Comparison of ENCODE assay signal across 8 cellular contexts in the genomic region with DNA sequence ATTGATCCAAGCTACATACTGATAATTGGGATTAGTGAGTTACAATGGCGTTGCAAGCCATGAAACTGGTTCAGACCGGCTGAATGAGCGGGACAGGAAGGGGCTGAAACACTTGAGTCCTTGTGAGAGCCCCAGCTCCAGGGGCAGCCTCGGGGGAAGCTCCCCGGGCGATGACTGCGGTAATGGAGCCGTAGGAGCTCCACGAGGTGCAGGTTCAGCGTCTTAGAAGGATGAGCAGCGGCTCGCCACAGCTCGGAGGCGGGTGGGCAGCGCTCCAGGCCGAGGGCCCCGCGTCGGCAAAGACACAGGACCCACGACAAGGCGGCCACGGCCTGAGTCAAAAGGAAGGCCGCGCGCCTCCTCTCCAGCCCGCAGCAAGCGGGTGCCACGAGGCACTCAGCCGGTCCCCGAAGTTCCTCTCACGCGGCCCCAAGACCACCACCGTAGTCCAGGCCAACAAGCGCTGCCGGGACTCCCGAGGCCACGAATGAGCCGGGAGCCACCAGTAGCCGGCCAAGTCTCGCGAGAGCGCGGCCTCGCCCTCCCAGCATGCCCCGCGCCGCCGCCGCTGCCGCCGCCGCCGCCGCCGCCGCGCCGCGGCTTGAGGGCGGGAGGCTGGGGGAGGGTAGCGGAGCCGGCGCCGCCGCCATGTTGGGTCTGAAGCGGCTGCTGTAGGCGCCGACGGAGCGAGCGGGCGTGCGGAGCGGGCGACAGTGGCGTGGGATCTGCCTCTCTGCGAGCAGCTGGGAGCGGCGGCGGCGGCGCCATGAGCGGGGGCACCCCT. TPM values are rescaled to one million over a fixed set of nuclear protein-coding genes. Genes with fewer than 3 reads are reported as not detected.
DNase-seq lines count a peak whose midpoint lies in the region; ATAC-seq and TF ChIP-seq lines count a peak whose summit lies in the region.

LSM14A (plus strand) TSS at position 628 of the 784 bp plus-strand sequence; CDS start at position 767, 139 bp downstream.

- H3F3A ChIP-seq in DOHH2 (ENCODE audit: control insufficient read depth, insufficient read depth): peaks cover 9% of the 10 kb centered on the region
- H3F3A ChIP-seq in GM23248 (ENCODE audit: insufficient read depth): peaks cover 30% of the 10 kb centered on the region
- H3F3A ChIP-seq in neural cell (ENCODE audit: insufficient read depth, low read length, poor library complexity, severe bottlenecking): no peaks in the 10 kb centered on the region

- peak within 1 kb of the TSS; percentile 93 for H3K27ac ChIP-seq in DOHH2 (ENCODE audit: low read depth, low read length)
- H3K27ac ChIP-seq in GM23248: peak within 1 kb of the TSS; percentile 99
- H3K27ac ChIP-seq in neural cell (ENCODE audit: low read length): peak within 1 kb of the TSS; percentile 99

- H3K4me3 Mint-ChIP-seq in stimulated activated naive CD8-positive, alpha-beta T cell treated with anti-CD3 and anti-CD28 coated beads, Interleukin-15, amount 100 ng/mL, for 72 hours: peak within 1 kb of the TSS; percentile 91 to 93

- 0 to 1% methylated on average over 42 to 70 of the region's 83 CpGs for WGBS in GM23248 (ENCODE audit: low coverage in 1 of 2, low lambda C conversion rate in 2 of 2, missing lambda C conversion rate in 2 of 2), 2 experiments

- peaks cover 45% of the 10 kb centered on the region for H3K36me3 ChIP-seq in DOHH2 (ENCODE audit: control insufficient read depth, low read length)
- peaks cover 6% of the 10 kb centered on the region; the same call in 1 of the 2 replicates for H3K36me3 ChIP-seq in GM23248 (ENCODE audit: low read depth)
- H3K36me3 ChIP-seq in neural cell (ENCODE audit: insufficient read depth, low read length): no peaks in the 10 kb centered on the region

- H3K9ac ChIP-seq in GM23248: peak within 1 kb of the TSS; percentile 98
- H3K9ac ChIP-seq in neural cell (ENCODE audit: low read length): peak within 1 kb of the TSS; percentile 99

- TF ChIP-seq CTCF in DOHH2 (IDR thresholded peaks at IDR 0.05; ENCODE audit: low read depth, low read length, poor library complexity, severe bottlenecking) (no peak), neural cell (IDR thresholded peaks at IDR 0.05; ENCODE audit: poor library complexity, severe bottlenecking) (no peak)

- H3K27ac Mint-ChIP-seq in stimulated activated naive CD8-positive, alpha-beta T cell treated with anti-CD3 and anti-CD28 coated beads, Interleukin-15, amount 100 ng/mL, for 72 hours: peak within 1 kb of the TSS; percentile 98 to 100

- H3K4me1 ChIP-seq in DOHH2 (ENCODE audit: control insufficient read depth, low read length): peaks cover 53% of the 10 kb centered on the region
- peaks cover 41% of the 10 kb centered on the region for H3K4me1 ChIP-seq in GM23248 (ENCODE audit: insufficient read depth)

- peak; percentile 81 for ATAC-seq in stimulated activated naive CD8-positive, alpha-beta T cell treated with anti-CD3 and anti-CD28 coated beads, Interleukin-15, amount 100 ng/mL, for 72 hours

- peak; percentile 11 for TF ChIP-seq RAD21 in neural cell (conservative IDR thresholded peaks at IDR 0.05)

- H3K27me3 ChIP-seq in DOHH2 (ENCODE audit: control insufficient read depth, low read length): no peaks in the 10 kb centered on the region
- no peaks in the 10 kb centered on the region for H3K27me3 ChIP-seq in GM23248 (replicated peaks; ENCODE audit: insufficient read depth)
- no peaks in the 10 kb centered on the region for H3K27me3 ChIP-seq in neural cell (ENCODE audit: insufficient read depth, low read depth, low read length)

- H3K4me2 ChIP-seq in DOHH2 (ENCODE audit: low read length) (peak within 1 kb of the TSS; percentile 96), GM23248 (ENCODE audit: unreplicated experiment) (peak within 1 kb of the TSS; percentile 99), neural cell (ENCODE audit: low read length) (peak within 1 kb of the TSS; percentile 91)

- H3K9me3 ChIP-seq in DOHH2 (ENCODE audit: control insufficient read depth, insufficient read depth, low read length): no peaks in the 10 kb centered on the region
- no peaks in the 10 kb centered on the region for H3K9me3 ChIP-seq in GM23248 (ENCODE audit: low read depth)
- H3K9me3 ChIP-seq in neural cell (ENCODE audit: low read length): no peaks in the 10 kb centered on the region

- H2AFZ ChIP-seq in GM23248 (peak within 1 kb of the TSS; percentile 88), neural cell (ENCODE audit: low read depth, low read length) (peak within 1 kb of the TSS; percentile 96)

- in situ Hi-C loops in GM23248 (cut with MboI): no loop called here

- H4K20me1 ChIP-seq in DOHH2 (ENCODE audit: control insufficient read depth, insufficient read depth, low read depth, low read length): peaks cover 20% of the 10 kb centered on the region
- H4K20me1 ChIP-seq in GM23248 (ENCODE audit: insufficient read depth): peaks cover 17% of the 10 kb centered on the region
- peaks cover 5% of the 10 kb centered on the region for H4K20me1 ChIP-seq in neural cell (ENCODE audit: insufficient read depth)

- peak within 1 kb of the TSS; percentile 77 for H3K4me3 ChIP-seq in DOHH2 (ENCODE audit: low read length)
- peak within 1 kb of the TSS; percentile 88 for H3K4me3 ChIP-seq in GM23248
- peak within 1 kb of the TSS; percentile 83 for H3K4me3 ChIP-seq in neural cell (ENCODE audit: low read length)

- TF ChIP-seq EP300 in neural cell (conservative IDR thresholded peaks at IDR 0.05; ENCODE audit: poor library complexity, severe bottlenecking): peak; percentile 47

- H3K4me1 Mint-ChIP-seq in stimulated activated naive CD8-positive, alpha-beta T cell treated with anti-CD3 and anti-CD28 coated beads, Interleukin-15, amount 100 ng/mL, for 72 hours: peaks cover 46% of the 10 kb centered on the region

- H3K27me3 Mint-ChIP-seq in stimulated activated naive CD8-positive, alpha-beta T cell treated with anti-CD3 and anti-CD28 coated beads, Interleukin-15, amount 100 ng/mL, for 72 hours: no peaks in the 10 kb centered on the region

- DNase-seq in GM23248: peak; percentile 97
- DNase-seq in LHCN-M2 (ENCODE audit: low read depth): peak; percentile 83
- DNase-seq in activated effector memory CD4-positive, alpha-beta T cell treated with anti-CD3 and anti-CD28 coated beads, Interleukin-2, amount 50 U/mL, for 16 hours: peak; percentile 97
- DNase-seq in fibroblast of the conjunctiva (ENCODE audit: low read depth): peak; percentile 83
- peak; percentile 92 to 94 for DNase-seq in stimulated activated naive CD8-positive, alpha-beta T cell treated with anti-CD3 and anti-CD28 coated beads, Interleukin-15, amount 100 ng/mL, for 72 hours

- peak; percentile 90 for TF ChIP-seq POLR2A in Raji (IDR thresholded peaks at IDR 0.05; ENCODE audit: insufficient read depth, low read depth, low read length)

- peaks cover 57% of the 10 kb centered on the region for H3K79me2 ChIP-seq in DOHH2 (ENCODE audit: control insufficient read depth, low read length)
- peaks cover 48% of the 10 kb centered on the region for H3K79me2 ChIP-seq in GM23248 (ENCODE audit: insufficient read depth)
- peaks cover 40% of the 10 kb centered on the region for H3K79me2 ChIP-seq in neural cell (replicated peaks; ENCODE audit: insufficient read depth, low read length)

- H3K9me3 Mint-ChIP-seq in stimulated activated naive CD8-positive, alpha-beta T cell treated with anti-CD3 and anti-CD28 coated beads, Interleukin-15, amount 100 ng/mL, for 72 hours: no peaks in the 10 kb centered on the region

- H3K9me2 ChIP-seq in DOHH2 (replicated peaks; ENCODE audit: control insufficient read depth, low read length): no peaks in the 10 kb centered on the region
- no peaks in the 10 kb centered on the region for H3K9me2 ChIP-seq in GM23248 (ENCODE audit: insufficient read depth)
- no peaks in the 10 kb centered on the region for H3K9me2 ChIP-seq in neural cell (ENCODE audit: insufficient read depth, low read length)

TF ChIP-seq in neural cell, 6 proteins besides CTCF, POLR2A, EP300 and RAD21:
- TF ChIP-seq SMC3 (conservative IDR thresholded peaks at IDR 0.05; ENCODE audit: poor library complexity): no peak
- TF ChIP-seq, protein P1, sequence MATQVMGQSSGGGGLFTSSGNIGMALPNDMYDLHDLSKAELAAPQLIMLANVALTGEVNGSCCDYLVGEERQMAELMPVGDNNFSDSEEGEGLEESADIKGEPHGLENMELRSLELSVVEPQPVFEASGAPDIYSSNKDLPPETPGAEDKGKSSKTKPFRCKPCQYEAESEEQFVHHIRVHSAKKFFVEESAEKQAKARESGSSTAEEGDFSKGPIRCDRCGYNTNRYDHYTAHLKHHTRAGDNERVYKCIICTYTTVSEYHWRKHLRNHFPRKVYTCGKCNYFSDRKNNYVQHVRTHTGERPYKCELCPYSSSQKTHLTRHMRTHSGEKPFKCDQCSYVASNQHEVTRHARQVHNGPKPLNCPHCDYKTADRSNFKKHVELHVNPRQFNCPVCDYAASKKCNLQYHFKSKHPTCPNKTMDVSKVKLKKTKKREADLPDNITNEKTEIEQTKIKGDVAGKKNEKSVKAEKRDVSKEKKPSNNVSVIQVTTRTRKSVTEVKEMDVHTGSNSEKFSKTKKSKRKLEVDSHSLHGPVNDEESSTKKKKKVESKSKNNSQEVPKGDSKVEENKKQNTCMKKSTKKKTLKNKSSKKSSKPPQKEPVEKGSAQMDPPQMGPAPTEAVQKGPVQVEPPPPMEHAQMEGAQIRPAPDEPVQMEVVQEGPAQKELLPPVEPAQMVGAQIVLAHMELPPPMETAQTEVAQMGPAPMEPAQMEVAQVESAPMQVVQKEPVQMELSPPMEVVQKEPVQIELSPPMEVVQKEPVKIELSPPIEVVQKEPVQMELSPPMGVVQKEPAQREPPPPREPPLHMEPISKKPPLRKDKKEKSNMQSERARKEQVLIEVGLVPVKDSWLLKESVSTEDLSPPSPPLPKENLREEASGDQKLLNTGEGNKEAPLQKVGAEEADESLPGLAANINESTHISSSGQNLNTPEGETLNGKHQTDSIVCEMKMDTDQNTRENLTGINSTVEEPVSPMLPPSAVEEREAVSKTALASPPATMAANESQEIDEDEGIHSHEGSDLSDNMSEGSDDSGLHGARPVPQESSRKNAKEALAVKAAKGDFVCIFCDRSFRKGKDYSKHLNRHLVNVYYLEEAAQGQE (IDR thresholded peaks at IDR 0.05; ENCODE audit: borderline replicate concordance): peak; percentile 90
- no peak for TF ChIP-seq EZH2 (IDR thresholded peaks at IDR 0.05; ENCODE audit: borderline replicate concordance, insufficient read depth, low read length, poor library complexity, severe bottlenecking)
- TF ChIP-seq MXI1 (conservative IDR thresholded peaks at IDR 0.05; ENCODE audit: poor library complexity, severe bottlenecking): peak; percentile 78
- TF ChIP-seq TAF1 (IDR thresholded peaks at IDR 0.05; ENCODE audit: low read depth): no peak
- TF ChIP-seq POLR2AphosphoS5 (IDR thresholded peaks at IDR 0.05): peak; percentile 96

RNA-seq across cellular contexts. Expression of gene LSM14A, which starts in this region (rescaled TPM):
- 46.4 and 66.1 TPM in 2 replicates for total RNA-seq in GM23248 (2014; rRNA removed; shearing (Covaris generic))
- polyA plus RNA-seq in GM23248 (2016; fragmentation: Nextera tagmentation; extraction: Ambion mirVana) (71.7 and 75.3 TPM in 2 replicates), neural cell (79.5 and 104 TPM in 2 replicates)
- total RNA-seq in LHCN-M2 (2014; rRNA removed): 33.5 and 52.5 TPM in 2 replicates
- 34.0 TPM for polyA plus RNA-seq in LHCN-M2 (2012)
- 127 and 132 TPM in 2 replicates for polyA minus RNA-seq in neural cell

Comparison
In these comparisons a context has a peak if more than half of its experiments do, and no peak if none do; other contexts are left out.
1. Peak in every context shown above with its lines: DNase-seq, ATAC-seq, H3K4me3 ChIP-seq and H3K27ac ChIP-seq.